Comparison of ENCODE assay signal across 25 cellular contexts in genomic region chr16:31842864-31843263, GRCh38.
"Had no signal": no experiment of that assay in that cellular context is flagged by ENCODE, and none has a peak within 500 bp of the region (broad histone marks: within the 10 kb centered on the region; RNA-seq: fewer than 3 reads in every experiment).

No MANE protein-coding gene starts in this region.

- H3K36me3 ChIP-seq: left ventricle myocardium inferior, pancreas, prostate gland, stomach, thyroid gland, transverse colon, upper lobe of left lung had no signal

- H3K27me3 ChIP-seq: pancreas, stomach, testis, thyroid gland, transverse colon, upper lobe of left lung had no signal

- H3K4me3 Mint-ChIP-seq: mesothelial cell of epicardium; naive B cell; natural killer cell; stimulated activated naive B cell treated with anti-CD40 and anti-IgM and Interleukin-4, amounts not matched to agents 10 μg/mL and 1 μg/mL and 100 μg/mL, for 72 hours had no signal

- H3K27ac Mint-ChIP-seq: mesothelial cell of epicardium; naive B cell; natural killer cell; stimulated activated naive B cell treated with anti-CD40 and anti-IgM and Interleukin-4, amounts not matched to agents 10 μg/mL and 1 μg/mL and 100 μg/mL, for 72 hours had no signal

- H3K9me3 ChIP-seq: pancreas, prostate gland, testis, thyroid gland had no signal

- H3K36me3 Mint-ChIP-seq: mesothelial cell of epicardium, natural killer cell had no signal

- H3K27ac ChIP-seq: left ventricle myocardium inferior, pancreas, prostate gland, skin epidermis, stomach, testis, thyroid gland, transverse colon, upper lobe of left lung had no signal

- H3K4me3 ChIP-seq: left ventricle myocardium inferior, lung, pancreas, prostate gland, skin epidermis, stomach, testis, thyroid gland, transverse colon, upper lobe of left lung had no signal

- H3K4me1 Mint-ChIP-seq: mesothelial cell of epicardium; naive B cell; natural killer cell; stimulated activated naive B cell treated with anti-CD40 and anti-IgM and Interleukin-4, amounts not matched to agents 10 μg/mL and 1 μg/mL and 100 μg/mL, for 72 hours had no signal

- H3K4me1 ChIP-seq: left ventricle myocardium inferior, pancreas, prostate gland, stomach, testis, thyroid gland, transverse colon, upper lobe of left lung had no signal

- DNase-seq: hippocampal formation; islet precursor cell; left ventricle myocardium inferior; mesendoderm; naive B cell; natural killer cell; pancreas; posterior cingulate gyrus; retina; right cardiac atrium; stimulated activated CD4-positive, alpha-beta T cell treated with anti-CD3 and anti-CD28 coated beads, Interleukin-12 subunit alpha, Interleukin-12 subunit beta, amount 100 ng/mL, for 4 hours; stimulated activated CD4-positive, alpha-beta T cell treated with anti-CD3 and anti-CD28 coated beads, Interleukin-15, amount 100 ng/mL, for 24 hours; stimulated activated CD4-positive, alpha-beta T cell treated with anti-CD3 and anti-CD28 coated beads, Interleukin-2, amount 100 ng/mL, for 24 hours; stimulated activated CD4-positive, alpha-beta T cell treated with anti-CD3 and anti-CD28 coated beads, Interleukin-4, amount 100 ng/mL, for 1 hour; stimulated activated naive B cell treated with anti-CD40 and anti-IgM and Interleukin-4, amounts not matched to agents 10 μg/mL and 1 μg/mL and 100 μg/mL, for 72 hours; stimulated activated naive CD8-positive, alpha-beta T cell treated with anti-CD3 and anti-CD28 coated beads, Interleukin-15, Interleukin-2, amounts not matched to agents 100 U/mL and 50 U/mL, for 24 hours; stomach; testis; thyroid gland; transverse colon; upper lobe of left lung had no signal
